8 cellular contexts compared by ENCODE assay signal in the genomic region with DNA sequence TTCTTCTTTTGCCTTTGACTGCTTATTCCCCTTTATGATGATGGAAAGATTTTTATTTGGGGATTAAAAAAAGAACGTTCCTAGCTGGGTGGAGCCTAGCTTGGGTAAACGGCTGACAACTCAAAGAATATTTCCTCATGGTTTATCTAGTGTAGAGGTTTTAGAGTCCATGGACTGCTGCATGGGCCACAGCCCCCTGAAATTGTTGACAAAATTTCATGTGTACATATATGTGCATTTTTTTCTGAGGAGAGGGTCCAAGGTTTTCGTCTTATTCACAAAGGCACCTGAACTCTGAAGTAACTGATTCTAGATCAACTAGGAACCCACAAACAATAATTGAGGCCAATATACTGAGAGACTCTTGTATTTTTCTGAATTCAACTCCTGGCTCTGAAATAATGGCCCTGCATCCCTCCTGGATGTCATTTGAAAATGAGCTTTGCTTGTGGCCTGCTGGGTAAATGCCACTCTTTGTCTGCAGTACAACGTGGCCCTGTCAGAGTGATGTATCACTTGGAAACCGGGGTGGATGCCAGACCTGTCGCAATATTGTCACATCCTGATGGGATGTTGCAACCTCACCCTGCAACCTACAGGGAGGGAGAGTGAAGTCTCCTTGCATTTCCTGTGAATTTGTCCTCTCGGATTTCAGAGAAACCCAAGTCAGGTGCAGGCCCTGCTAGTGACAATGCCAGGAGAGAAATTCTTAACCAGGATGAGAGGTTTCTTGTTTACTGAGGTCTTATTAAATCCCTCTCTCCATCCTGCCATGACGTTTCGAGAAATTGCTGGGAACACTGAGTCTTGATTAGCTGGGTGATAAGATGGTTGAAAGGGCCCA. TPM values are rescaled to one million over a fixed set of nuclear protein-coding genes. Genes with fewer than 3 reads are reported as not detected.
DNase-seq lines count a peak whose midpoint lies in the region; ATAC-seq and TF ChIP-seq lines count a peak whose summit lies in the region.

No MANE protein-coding gene starts in this region.

- peaks cover 16% of the 10 kb centered on the region for H3K27me3 ChIP-seq in endodermal cell (ENCODE audit: control insufficient read depth, insufficient read depth, low read length, poor library complexity, severe bottlenecking)

- H3K27ac Mint-ChIP-seq in endodermal cell, result no peak overlapping the region
- H3K27ac Mint-ChIP-seq in activated naive CD8-positive, alpha-beta T cell treated with anti-CD3 and anti-CD28 coated beads, Interleukin-2, amount 50 U/mL, for 24 hours, result no peak overlapping the region

- H3K36me3 ChIP-seq in endodermal cell (ENCODE audit: control insufficient read depth, insufficient read depth, low read length), result no peaks in the 10 kb centered on the region

- H3K9ac ChIP-seq in endodermal cell (ENCODE audit: extremely low read depth, low read length, poor library complexity, severe bottlenecking), result no peak overlapping the region

- H3K27ac ChIP-seq in endodermal cell (ENCODE audit: low read depth, low read length), result peak overlapping the region; percentile 30

- WGBS in endodermal cell (ENCODE audit: insufficient coverage in 1 of 2, insufficient read length in 1 of 2), 2 experiments, result 68 to 78% methylated on average over 5 to 9 of the region's 9 CpGs

- ATAC-seq in GM18511 (IDR thresholded peaks at IDR 0.05; ENCODE audit: unreplicated experiment) (no peak), GM21619 (IDR thresholded peaks at IDR 0.05; ENCODE audit: unreplicated experiment) (no peak)
- ATAC-seq in activated naive CD8-positive, alpha-beta T cell treated with anti-CD3 and anti-CD28 coated beads, Interleukin-2, amount 50 U/mL, for 24 hours, result no peak

- TF ChIP-seq CTCF in endodermal cell (conservative IDR thresholded peaks at IDR 0.05), result no peak

- H3K4me1 ChIP-seq in endodermal cell (ENCODE audit: control insufficient read depth, insufficient read depth, low read length), result peaks cover 3% of the 10 kb centered on the region

- no peak overlapping the region for H3K4me3 Mint-ChIP-seq in endodermal cell
- H3K4me3 Mint-ChIP-seq in activated naive CD8-positive, alpha-beta T cell treated with anti-CD3 and anti-CD28 coated beads, Interleukin-2, amount 50 U/mL, for 24 hours, result no peak overlapping the region

- H3K27me3 Mint-ChIP-seq in endodermal cell (ENCODE audit: insufficient read depth), result peaks cover 22% of the 10 kb centered on the region
- H3K27me3 Mint-ChIP-seq in activated naive CD8-positive, alpha-beta T cell treated with anti-CD3 and anti-CD28 coated beads, Interleukin-2, amount 50 U/mL, for 24 hours, result peaks cover 74% of the 10 kb centered on the region

- no peaks in the 10 kb centered on the region for H3K36me3 Mint-ChIP-seq in endodermal cell (ENCODE audit: low read depth)
- H3K36me3 Mint-ChIP-seq in activated naive CD8-positive, alpha-beta T cell treated with anti-CD3 and anti-CD28 coated beads, Interleukin-2, amount 50 U/mL, for 24 hours (ENCODE audit: low read depth), result no peaks in the 10 kb centered on the region

- H3K9me3 Mint-ChIP-seq in endodermal cell, result no peaks in the 10 kb centered on the region
- H3K9me3 Mint-ChIP-seq in activated naive CD8-positive, alpha-beta T cell treated with anti-CD3 and anti-CD28 coated beads, Interleukin-2, amount 50 U/mL, for 24 hours, result no peaks in the 10 kb centered on the region

- no peak overlapping the region for H3K4me3 ChIP-seq in endodermal cell (ENCODE audit: low read length)

- peaks cover 24% of the 10 kb centered on the region for H3K4me1 Mint-ChIP-seq in endodermal cell
- peaks cover 49% of the 10 kb centered on the region for H3K4me1 Mint-ChIP-seq in activated naive CD8-positive, alpha-beta T cell treated with anti-CD3 and anti-CD28 coated beads, Interleukin-2, amount 50 U/mL, for 24 hours

- H3K9me3 ChIP-seq in endodermal cell (ENCODE audit: control insufficient read depth, low read length), result no peaks in the 10 kb centered on the region

- DNase-seq in DMS153 treated with DMSO at 0.1 percent for 48 hours (lab: John Stamatoyannopoulos, UW; ENCODE audit: unreplicated experiment), result peak; percentile 48
- peak; percentile 74 for DNase-seq in NCI-H2196 treated with DMSO at 0.1 percent for 48 hours (lab: John Stamatoyannopoulos, UW; ENCODE audit: unreplicated experiment)
- peak; percentile 67 for DNase-seq in endodermal cell
- peak in 40 of 56 donors; percentile 3 to 80 (median 34) for DNase-seq in nucleus accumbens (lab: John Stamatoyannopoulos, UW)
- DNase-seq in stimulated activated CD4-positive, alpha-beta T cell treated with anti-CD3 and anti-CD28 coated beads, Interleukin-4, amount 100 ng/mL, for 24 hours, result no peak
- DNase-seq in activated naive CD8-positive, alpha-beta T cell treated with anti-CD3 and anti-CD28 coated beads, Interleukin-2, amount 50 U/mL, for 24 hours, result no peak

RNA-seq across cellular contexts. Expression of gene EHF, which starts 33.8 kb away (rescaled TPM):
- under 1 TPM in 1 of 2 donors, not detected in 1; 0.22 TPM for total RNA-seq in endodermal cell
- polyA plus RNA-seq in endodermal cell (2013, experiment 1 of 2), result not detected
- polyA plus RNA-seq in endodermal cell (2013, experiment 2 of 2), result not detected

Comparison
In these comparisons a context has a peak if more than half of its experiments do, and no peak if none do; other contexts are left out.
1. DNase-seq: peak in DMS153 treated with DMSO at 0.1 percent for 48 hours (single experiment), NCI-H2196 treated with DMSO at 0.1 percent for 48 hours (single experiment), endodermal cell (single experiment) and nucleus accumbens (40 of 56); none in stimulated activated CD4-positive, alpha-beta T cell treated with anti-CD3 and anti-CD28 coated beads, Interleukin-4, amount 100 ng/mL, for 24 hours (single experiment) and activated naive CD8-positive, alpha-beta T cell treated with anti-CD3 and anti-CD28 coated beads, Interleukin-2, amount 50 U/mL, for 24 hours (single experiment).